ENCODE assay signal across 1 cellular context in genomic region chr5:7306556-7306955, GRCh38.
A peak's percentile ranks its signal among the peaks of the same experiment; 100 is the strongest.
TF ChIP-seq lines count a peak whose summit lies in the region.

No MANE protein-coding gene starts in this region.

TF ChIP-seq in H1, 55 proteins besides CTCF, POLR2A, EP300 and RAD21:
- TF ChIP-seq CREB1 (IDR thresholded peaks at IDR 0.05), result 0 out of 2 replicates have a peak, but pooled peaks have one; percentile 13
